ENCODE assay signal across 1 cellular context in genomic region chr14:69079188-69079742, GRCh38.
TF ChIP-seq lines count a peak whose summit lies in the region.

No MANE protein-coding gene starts in this region.

TF ChIP-seq in WTC11, 78 proteins besides CTCF, POLR2A, EP300 and RAD21 (continued from another document):
- no peak for TF ChIP-seq CBFB (CRISPR knock-in tag; IDR thresholded peaks at IDR 0.05; ENCODE audit: low read depth)
- no peak for TF ChIP-seq GTF2I (CRISPR knock-in tag; conservative IDR thresholded peaks at IDR 0.05)
- no peak for TF ChIP-seq NFYB (CRISPR knock-in tag; conservative IDR thresholded peaks at IDR 0.05; ENCODE audit: low read depth)
- TF ChIP-seq MYBL2 (CRISPR knock-in tag; IDR thresholded peaks at IDR 0.05), result no peak
- no peak for TF ChIP-seq EMX1 (CRISPR knock-in tag; IDR thresholded peaks at IDR 0.05)
